In genomic region chr20:34111712-34112599, GRCh38 we compare ENCODE assay signal across 8 cellular contexts.
DNase-seq lines count a peak whose midpoint lies in the region; ATAC-seq lines count a peak whose summit lies in the region.

Gene EIF2S2 (minus strand): TSS chr20:34112243. CDS start chr20:34112110, 133 bp downstream.

- H3K27me3 ChIP-seq in BLaER1 treated with 17β-estradiol and CSF1 and Interleukin-3, amounts not matched to agents 10 nM and 100 nM, result no peaks in the 10 kb centered on the region

- no peaks in the 10 kb centered on the region for H3K9me3 ChIP-seq in BLaER1 treated with 17β-estradiol and CSF1 and Interleukin-3, amounts not matched to agents 10 nM and 100 nM (replicated peaks in 1 of 11)

- DNase-seq in NCI-H748 (lab: John Stamatoyannopoulos, UW; ENCODE audit: unreplicated experiment) (peak; percentile 99), dedifferentiated amniotic fluid mesenchymal stem cell (ENCODE audit: extremely low spot score) (peak; percentile 96), left kidney (ENCODE audit: low read depth, low spot score) (peak; percentile 99)
- DNase-seq in activated CD4-positive, alpha-beta T cell treated with anti-CD3 and anti-CD28 coated beads, Interleukin-2, amount 50 U/mL, for 1 hour, result peak; percentile 94
- DNase-seq in stimulated activated CD4-positive, alpha-beta T cell treated with anti-CD3 and anti-CD28 coated beads, Interleukin-2, amount 100 ng/mL, for 24 hours, result peak; percentile 92 to 93

- peak within 1 kb of the TSS; percentile 85 to 97 (median 93) for H3K4me2 ChIP-seq in BLaER1 treated with 17β-estradiol and CSF1 and Interleukin-3, amounts not matched to agents 10 nM and 100 nM

- peak within 1 kb of the TSS; percentile 87 to 100 (median 97) for H3K27ac ChIP-seq in BLaER1 treated with 17β-estradiol and CSF1 and Interleukin-3, amounts not matched to agents 10 nM and 100 nM

- H3K4me3 ChIP-seq in BLaER1 treated with 17β-estradiol and CSF1 and Interleukin-3, amounts not matched to agents 10 nM and 100 nM, result peak within 1 kb of the TSS; percentile 61 to 99 (median 92)

- H3K4me1 ChIP-seq in BLaER1 treated with 17β-estradiol and CSF1 and Interleukin-3, amounts not matched to agents 10 nM and 100 nM, result peaks cover 36 to 47% (median 43%) of the 10 kb centered on the region in 10 experiments

- peak within 1 kb of the TSS; percentile 90 to 99 (median 96) for H3K9ac ChIP-seq in BLaER1 treated with 17β-estradiol and CSF1 and Interleukin-3, amounts not matched to agents 10 nM and 100 nM

- ATAC-seq in GM19351 (IDR thresholded peaks at IDR 0.05; ENCODE audit: unreplicated experiment), result peak; percentile 90
- peak; percentile 93 for ATAC-seq in HG03521 (IDR thresholded peaks at IDR 0.05; ENCODE audit: unreplicated experiment)

- H4K20me1 ChIP-seq in BLaER1 treated with 17β-estradiol and CSF1 and Interleukin-3, amounts not matched to agents 10 nM and 100 nM, result peaks cover 41 to 47% (median 45%) of the 10 kb centered on the region in 11 experiments

- peaks cover 20 to 36% (median 32%) of the 10 kb centered on the region in 11 experiments; a peak in 21 of 22 replicates for H3K36me3 ChIP-seq in BLaER1 treated with 17β-estradiol and CSF1 and Interleukin-3, amounts not matched to agents 10 nM and 100 nM

Comparison
In these comparisons a context has a peak if more than half of its experiments do, and no peak if none do; other contexts are left out.
1. Peak in every context shown above with its lines: DNase-seq, ATAC-seq, H3K4me3 ChIP-seq and H3K27ac ChIP-seq.